1 cellular context compared by ENCODE assay signal in genomic region chr1:62436466-62437272, GRCh38.
TF ChIP-seq lines count a peak whose summit lies in the region.

Gene USP1 (plus strand): TSS chr1:62437049. CDS start chr1:62439868, 2,819 bp downstream.

TF ChIP-seq in K562, 482 proteins besides CTCF, POLR2A, EP300 and RAD21 (continued from another document and continues in another):
- TF ChIP-seq ZNF124 (CRISPR knock-in tag; IDR thresholded peaks at IDR 0.05), result no peak
- TF ChIP-seq PRDM10 (IDR thresholded peaks at IDR 0.05; ENCODE audit: partially characterized antibody), result no peak
- TF ChIP-seq HOXB6 (CRISPR knock-in tag; IDR thresholded peaks at IDR 0.05; ENCODE audit: borderline replicate concordance), result no peak
- TF ChIP-seq PHTF2 (CRISPR knock-in tag; IDR thresholded peaks at IDR 0.05), result no peak
- TF ChIP-seq KDM4B (IDR thresholded peaks at IDR 0.05; ENCODE audit: borderline replicate concordance in 2 of 2, low read depth in 1 of 2), result peak in 1 of 2 experiments; percentile 29; a peak in 1 of 4 replicates
- TF ChIP-seq ATF6 (CRISPR knock-in tag; IDR thresholded peaks at IDR 0.05), result peak; percentile 67; the same call in 1 of the 2 replicates
- TF ChIP-seq ZNF699 (CRISPR knock-in tag; IDR thresholded peaks at IDR 0.05; ENCODE audit: insufficient replicate concordance), result no peak
- TF ChIP-seq SNIP1 (IDR thresholded peaks at IDR 0.05; ENCODE audit: low read depth), result no peak
- no peak for TF ChIP-seq ZNF232 (CRISPR knock-in tag; IDR thresholded peaks at IDR 0.05)
- peak; percentile 83 for TF ChIP-seq RBBP5 (IDR thresholded peaks at IDR 0.05; ENCODE audit: borderline replicate concordance, insufficient read depth, low read length, poor library complexity, severe bottlenecking)
- no peak for TF ChIP-seq BRD4 (IDR thresholded peaks at IDR 0.05)
- TF ChIP-seq, protein P1, sequence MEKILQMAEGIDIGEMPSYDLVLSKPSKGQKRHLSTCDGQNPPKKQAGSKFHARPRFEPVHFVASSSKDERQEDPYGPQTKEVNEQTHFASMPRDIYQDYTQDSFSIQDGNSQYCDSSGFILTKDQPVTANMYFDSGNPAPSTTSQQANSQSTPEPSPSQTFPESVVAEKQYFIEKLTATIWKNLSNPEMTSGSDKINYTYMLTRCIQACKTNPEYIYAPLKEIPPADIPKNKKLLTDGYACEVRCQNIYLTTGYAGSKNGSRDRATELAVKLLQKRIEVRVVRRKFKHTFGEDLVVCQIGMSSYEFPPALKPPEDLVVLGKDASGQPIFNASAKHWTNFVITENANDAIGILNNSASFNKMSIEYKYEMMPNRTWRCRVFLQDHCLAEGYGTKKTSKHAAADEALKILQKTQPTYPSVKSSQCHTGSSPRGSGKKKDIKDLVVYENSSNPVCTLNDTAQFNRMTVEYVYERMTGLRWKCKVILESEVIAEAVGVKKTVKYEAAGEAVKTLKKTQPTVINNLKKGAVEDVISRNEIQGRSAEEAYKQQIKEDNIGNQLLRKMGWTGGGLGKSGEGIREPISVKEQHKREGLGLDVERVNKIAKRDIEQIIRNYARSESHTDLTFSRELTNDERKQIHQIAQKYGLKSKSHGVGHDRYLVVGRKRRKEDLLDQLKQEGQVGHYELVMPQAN (IDR thresholded peaks at IDR 0.05; ENCODE audit: borderline replicate concordance), result no peak
- TF ChIP-seq, protein P2, sequence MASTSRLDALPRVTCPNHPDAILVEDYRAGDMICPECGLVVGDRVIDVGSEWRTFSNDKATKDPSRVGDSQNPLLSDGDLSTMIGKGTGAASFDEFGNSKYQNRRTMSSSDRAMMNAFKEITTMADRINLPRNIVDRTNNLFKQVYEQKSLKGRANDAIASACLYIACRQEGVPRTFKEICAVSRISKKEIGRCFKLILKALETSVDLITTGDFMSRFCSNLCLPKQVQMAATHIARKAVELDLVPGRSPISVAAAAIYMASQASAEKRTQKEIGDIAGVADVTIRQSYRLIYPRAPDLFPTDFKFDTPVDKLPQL (IDR thresholded peaks at IDR 0.05; ENCODE audit: extremely low read depth, insufficient read length), result no peak
- TF ChIP-seq, protein P3, sequence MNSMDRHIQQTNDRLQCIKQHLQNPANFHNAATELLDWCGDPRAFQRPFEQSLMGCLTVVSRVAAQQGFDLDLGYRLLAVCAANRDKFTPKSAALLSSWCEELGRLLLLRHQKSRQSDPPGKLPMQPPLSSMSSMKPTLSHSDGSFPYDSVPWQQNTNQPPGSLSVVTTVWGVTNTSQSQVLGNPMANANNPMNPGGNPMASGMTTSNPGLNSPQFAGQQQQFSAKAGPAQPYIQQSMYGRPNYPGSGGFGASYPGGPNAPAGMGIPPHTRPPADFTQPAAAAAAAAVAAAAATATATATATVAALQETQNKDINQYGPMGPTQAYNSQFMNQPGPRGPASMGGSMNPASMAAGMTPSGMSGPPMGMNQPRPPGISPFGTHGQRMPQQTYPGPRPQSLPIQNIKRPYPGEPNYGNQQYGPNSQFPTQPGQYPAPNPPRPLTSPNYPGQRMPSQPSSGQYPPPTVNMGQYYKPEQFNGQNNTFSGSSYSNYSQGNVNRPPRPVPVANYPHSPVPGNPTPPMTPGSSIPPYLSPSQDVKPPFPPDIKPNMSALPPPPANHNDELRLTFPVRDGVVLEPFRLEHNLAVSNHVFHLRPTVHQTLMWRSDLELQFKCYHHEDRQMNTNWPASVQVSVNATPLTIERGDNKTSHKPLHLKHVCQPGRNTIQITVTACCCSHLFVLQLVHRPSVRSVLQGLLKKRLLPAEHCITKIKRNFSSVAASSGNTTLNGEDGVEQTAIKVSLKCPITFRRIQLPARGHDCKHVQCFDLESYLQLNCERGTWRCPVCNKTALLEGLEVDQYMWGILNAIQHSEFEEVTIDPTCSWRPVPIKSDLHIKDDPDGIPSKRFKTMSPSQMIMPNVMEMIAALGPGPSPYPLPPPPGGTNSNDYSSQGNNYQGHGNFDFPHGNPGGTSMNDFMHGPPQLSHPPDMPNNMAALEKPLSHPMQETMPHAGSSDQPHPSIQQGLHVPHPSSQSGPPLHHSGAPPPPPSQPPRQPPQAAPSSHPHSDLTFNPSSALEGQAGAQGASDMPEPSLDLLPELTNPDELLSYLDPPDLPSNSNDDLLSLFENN (IDR thresholded peaks at IDR 0.05; ENCODE audit: low read depth in 2 of 2, low read length in 2 of 2), result 0 out of 4 replicates have a peak, but pooled peaks of 1 of the 2 experiments have one; percentile 13
- TF ChIP-seq FOXP1 (CRISPR knock-in tag; IDR thresholded peaks at IDR 0.05), result no peak
- TF ChIP-seq IRF1 (CRISPR knock-in tag; IDR thresholded peaks at IDR 0.05; ENCODE audit: borderline replicate concordance), result no peak
- TF ChIP-seq TFAP4 (CRISPR knock-in tag; IDR thresholded peaks at IDR 0.05; ENCODE audit: borderline replicate concordance), result peak; percentile 73
- no peak for TF ChIP-seq YBX1 (IDR thresholded peaks at IDR 0.05)
- no peak for TF ChIP-seq ILF3 (IDR thresholded peaks at IDR 0.05; ENCODE audit: borderline replicate concordance)
- no peak for TF ChIP-seq HNRNPUL1 (IDR thresholded peaks at IDR 0.05; ENCODE audit: low read length)
- TF ChIP-seq, protein P4, sequence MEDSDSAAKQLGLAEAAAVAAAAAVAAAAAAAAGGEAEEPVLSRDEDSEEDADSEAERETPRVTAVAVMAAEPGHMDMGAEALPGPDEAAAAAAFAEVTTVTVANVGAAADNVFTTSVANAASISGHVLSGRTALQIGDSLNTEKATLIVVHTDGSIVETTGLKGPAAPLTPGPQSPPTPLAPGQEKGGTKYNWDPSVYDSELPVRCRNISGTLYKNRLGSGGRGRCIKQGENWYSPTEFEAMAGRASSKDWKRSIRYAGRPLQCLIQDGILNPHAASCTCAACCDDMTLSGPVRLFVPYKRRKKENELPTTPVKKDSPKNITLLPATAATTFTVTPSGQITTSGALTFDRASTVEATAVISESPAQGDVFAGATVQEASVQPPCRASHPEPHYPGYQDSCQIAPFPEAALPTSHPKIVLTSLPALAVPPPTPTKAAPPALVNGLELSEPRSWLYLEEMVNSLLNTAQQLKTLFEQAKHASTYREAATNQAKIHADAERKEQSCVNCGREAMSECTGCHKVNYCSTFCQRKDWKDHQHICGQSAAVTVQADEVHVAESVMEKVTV (CRISPR knock-in tag; IDR thresholded peaks at IDR 0.05), result no peak
- no peak for TF ChIP-seq HNRNPK (IDR thresholded peaks at IDR 0.05; ENCODE audit: low read depth, low read length, poor library complexity, severe bottlenecking)
- no peak for TF ChIP-seq ZNF121 (CRISPR knock-in tag; conservative IDR thresholded peaks at IDR 0.05)
- no peak for TF ChIP-seq SRSF1 (IDR thresholded peaks at IDR 0.05; ENCODE audit: low read depth, low read length)
- TF ChIP-seq HIVEP1 (CRISPR knock-in tag; IDR thresholded peaks at IDR 0.05), result no peak
- TF ChIP-seq, protein P5, sequence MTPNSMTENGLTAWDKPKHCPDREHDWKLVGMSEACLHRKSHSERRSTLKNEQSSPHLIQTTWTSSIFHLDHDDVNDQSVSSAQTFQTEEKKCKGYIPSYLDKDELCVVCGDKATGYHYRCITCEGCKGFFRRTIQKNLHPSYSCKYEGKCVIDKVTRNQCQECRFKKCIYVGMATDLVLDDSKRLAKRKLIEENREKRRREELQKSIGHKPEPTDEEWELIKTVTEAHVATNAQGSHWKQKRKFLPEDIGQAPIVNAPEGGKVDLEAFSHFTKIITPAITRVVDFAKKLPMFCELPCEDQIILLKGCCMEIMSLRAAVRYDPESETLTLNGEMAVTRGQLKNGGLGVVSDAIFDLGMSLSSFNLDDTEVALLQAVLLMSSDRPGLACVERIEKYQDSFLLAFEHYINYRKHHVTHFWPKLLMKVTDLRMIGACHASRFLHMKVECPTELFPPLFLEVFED (CRISPR knock-in tag; conservative IDR thresholded peaks at IDR 0.05), result 0 out of 2 replicates have a peak, but pooled peaks have one; percentile 41
- no peak for TF ChIP-seq NCOA4 (IDR thresholded peaks at IDR 0.05; ENCODE audit: partially characterized antibody)
- no peak for TF ChIP-seq JUNB (CRISPR knock-in tag; conservative IDR thresholded peaks at IDR 0.05)
- TF ChIP-seq, protein P6, sequence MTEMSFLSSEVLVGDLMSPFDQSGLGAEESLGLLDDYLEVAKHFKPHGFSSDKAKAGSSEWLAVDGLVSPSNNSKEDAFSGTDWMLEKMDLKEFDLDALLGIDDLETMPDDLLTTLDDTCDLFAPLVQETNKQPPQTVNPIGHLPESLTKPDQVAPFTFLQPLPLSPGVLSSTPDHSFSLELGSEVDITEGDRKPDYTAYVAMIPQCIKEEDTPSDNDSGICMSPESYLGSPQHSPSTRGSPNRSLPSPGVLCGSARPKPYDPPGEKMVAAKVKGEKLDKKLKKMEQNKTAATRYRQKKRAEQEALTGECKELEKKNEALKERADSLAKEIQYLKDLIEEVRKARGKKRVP (CRISPR knock-in tag; IDR thresholded peaks at IDR 0.05), result no peak
- no peak for TF ChIP-seq RFX5 (IDR thresholded peaks at IDR 0.05; ENCODE audit: low read depth, low read length)
- peak; percentile 70; the same call in 1 of the 2 replicates for TF ChIP-seq ZNF766 (CRISPR knock-in tag; conservative IDR thresholded peaks at IDR 0.05)
- peak; percentile 83 for TF ChIP-seq TBP (optimal IDR thresholded peaks at IDR 0.05; ENCODE audit: low read depth, low read length)
- no peak for TF ChIP-seq RBM34 (IDR thresholded peaks at IDR 0.05; ENCODE audit: borderline replicate concordance, insufficient read depth, low read length)
- no peak for TF ChIP-seq ERF (CRISPR knock-in tag; IDR thresholded peaks at IDR 0.05)
- peak; percentile 52 for TF ChIP-seq MYC (IDR thresholded peaks at IDR 0.05; ENCODE audit: low read depth, low read length)
- TF ChIP-seq MYC (CRISPR knock-in tag; IDR thresholded peaks at IDR 0.05; ENCODE audit: borderline replicate concordance, low read depth), result peak; percentile 83
- TF ChIP-seq DPF2 (IDR thresholded peaks at IDR 0.05), result no peak
- no peak for TF ChIP-seq U2AF2 (optimal IDR thresholded peaks at IDR 0.05; ENCODE audit: low read depth, low read length)
